12 cellular contexts compared by ENCODE assay signal in genomic region chr10:102673235-102673634, GRCh38. TPM values are rescaled to one million over a fixed set of nuclear protein-coding genes. Genes with fewer than 3 reads are reported as not detected.
DNase-seq lines count a peak whose midpoint lies in the region; ATAC-seq and TF ChIP-seq lines count a peak whose summit lies in the region.
"Had no signal": no experiment of that assay in that cellular context is flagged by ENCODE, and none has a peak within 500 bp of the region (broad histone marks: within the 10 kb centered on the region; RNA-seq: fewer than 3 reads in every experiment).

No MANE protein-coding gene starts in this region.

- intact Hi-C loops in colonic mucosa (cut with DNase I) = no loop called here
- intact Hi-C loops in natural killer cell (cut with micrococcal nuclease) = no loop called here
- intact Hi-C loops in activated T-helper 1 cell treated with anti-CD3 and anti-CD28 coated beads, Interleukin-12 subunit alpha, Interleukin-12 subunit beta, Interleukin-2, Interleukin-4 antibody, amounts not matched to agents 30 ng/mL and 10 ng/mL and 1 ng/mL, durations not matched to agents 14 hours and 24 hours and 36 hours (cut with micrococcal nuclease) = no loop called here

- H3K27me3 ChIP-seq in colonic mucosa (no peaks in the 10 kb centered on the region), thoracic aorta (replicated peaks; ENCODE audit: insufficient read depth) (no peaks in the 10 kb centered on the region)

- H3K27me3 Mint-ChIP-seq in activated T-cell treated with anti-CD3 and anti-CD28 coated beads, Interleukin-2, amount 50 U/mL, for 72 hours (ENCODE audit: low read depth) = no peaks in the 10 kb centered on the region
- no peaks in the 10 kb centered on the region for H3K27me3 Mint-ChIP-seq in natural killer cell (ENCODE audit: low read depth in 2 of 2)
- no peaks in the 10 kb centered on the region for H3K27me3 Mint-ChIP-seq in activated T-helper 1 cell treated with anti-CD3 and anti-CD28 coated beads, Interleukin-12 subunit alpha, Interleukin-12 subunit beta, Interleukin-2, Interleukin-4 antibody, amounts not matched to agents 30 ng/mL and 10 ng/mL and 1 ng/mL, durations not matched to agents 14 hours and 24 hours and 36 hours (ENCODE audit: insufficient read depth)
- H3K27me3 Mint-ChIP-seq: activated B cell treated with CpG ODN at 0.5 μM for 24 hours had no signal

- TF ChIP-seq CTCF in colonic mucosa (IDR thresholded peaks at IDR 0.05) (no peak), natural killer cell (IDR thresholded peaks at IDR 0.05) (no peak), thoracic aorta (IDR thresholded peaks at IDR 0.05) (no peak)

- H3K4me1 Mint-ChIP-seq in activated T-cell treated with anti-CD3 and anti-CD28 coated beads, Interleukin-2, amount 50 U/mL, for 72 hours (ENCODE audit: low read depth) = peaks cover 36% of the 10 kb centered on the region
- peaks cover 26 to 38% of the 10 kb centered on the region in 2 donors for H3K4me1 Mint-ChIP-seq in natural killer cell
- peaks cover 28% of the 10 kb centered on the region for H3K4me1 Mint-ChIP-seq in activated T-helper 1 cell treated with anti-CD3 and anti-CD28 coated beads, Interleukin-12 subunit alpha, Interleukin-12 subunit beta, Interleukin-2, Interleukin-4 antibody, amounts not matched to agents 30 ng/mL and 10 ng/mL and 1 ng/mL, durations not matched to agents 14 hours and 24 hours and 36 hours (ENCODE audit: low read depth)

- H3K27ac ChIP-seq in colonic mucosa (peak overlapping the region; percentile 55), thoracic aorta (peak overlapping the region; percentile 72 to 77)

- H3K4me3 ChIP-seq in colonic mucosa = no peak overlapping the region
- H3K4me3 ChIP-seq in thoracic aorta = peak overlapping the region; percentile 68

- H3K36me3 ChIP-seq in colonic mucosa = no peaks in the 10 kb centered on the region
- no peaks in the 10 kb centered on the region for H3K36me3 ChIP-seq in thoracic aorta

- no peak for ATAC-seq in activated T-cell treated with anti-CD3 and anti-CD28 coated beads, Interleukin-2, amount 50 U/mL, for 72 hours (replicated peaks in 1 of 2)
- no peak for ATAC-seq in natural killer cell
- no peak for ATAC-seq in thoracic aorta (ENCODE audit: insufficient number of reproducible peaks, low FRiP score, low read depth)
- ATAC-seq in GM18502 (IDR thresholded peaks at IDR 0.05; ENCODE audit: poor library complexity, unreplicated experiment) = no peak

- H3K4me3 Mint-ChIP-seq in activated T-cell treated with anti-CD3 and anti-CD28 coated beads, Interleukin-2, amount 50 U/mL, for 72 hours = peak overlapping the region; percentile 82 to 83
- peak overlapping the region; percentile 91 for H3K4me3 Mint-ChIP-seq in natural killer cell
- no peak overlapping the region for H3K4me3 Mint-ChIP-seq in activated T-helper 1 cell treated with anti-CD3 and anti-CD28 coated beads, Interleukin-12 subunit alpha, Interleukin-12 subunit beta, Interleukin-2, Interleukin-4 antibody, amounts not matched to agents 30 ng/mL and 10 ng/mL and 1 ng/mL, durations not matched to agents 14 hours and 24 hours and 36 hours

- no peak for DNase-seq in activated T-cell treated with anti-CD3 and anti-CD28 coated beads, Interleukin-2, amount 50 U/mL, for 72 hours
- no peak for DNase-seq in activated T-cell treated with anti-CD3 and anti-CD28 coated beads, Interleukin-2, amount 50 U/mL, for 48 hours
- DNase-seq in colonic mucosa (no peak), natural killer cell (no peak), thoracic aorta (ENCODE audit: low spot score) (no peak)
- no peak for DNase-seq in activated T-helper 1 cell treated with anti-CD3 and anti-CD28 coated beads, Interleukin-12 subunit alpha, Interleukin-12 subunit beta, Interleukin-2, Interleukin-4 antibody, amounts not matched to agents 30 ng/mL and 10 ng/mL and 1 ng/mL, durations not matched to agents 14 hours and 24 hours and 36 hours (ENCODE audit: low spot score)
- DNase-seq in stimulated activated CD4-positive, alpha-beta T cell treated with anti-CD3 and anti-CD28 coated beads, Interleukin-1b, Interleukin-23, amount 100 ng/mL, for 48 hours = no peak
- DNase-seq: activated B cell treated with CpG ODN at 0.5 μM for 24 hours; foreskin fibroblast; NCI-H187; stimulated activated CD4-positive, alpha-beta T cell treated with anti-CD3 and anti-CD28 coated beads, Interleukin-2, amount 100 ng/mL, for 48 hours had no signal

- no peaks in the 10 kb centered on the region for H3K36me3 Mint-ChIP-seq in activated T-cell treated with anti-CD3 and anti-CD28 coated beads, Interleukin-2, amount 50 U/mL, for 72 hours (ENCODE audit: insufficient read depth in 2 of 2)
- no peaks in the 10 kb centered on the region for H3K36me3 Mint-ChIP-seq in natural killer cell
- H3K36me3 Mint-ChIP-seq in activated T-helper 1 cell treated with anti-CD3 and anti-CD28 coated beads, Interleukin-12 subunit alpha, Interleukin-12 subunit beta, Interleukin-2, Interleukin-4 antibody, amounts not matched to agents 30 ng/mL and 10 ng/mL and 1 ng/mL, durations not matched to agents 14 hours and 24 hours and 36 hours (ENCODE audit: low read depth) = peaks cover 1% of the 10 kb centered on the region

- H3K9ac ChIP-seq in colonic mucosa (ENCODE audit: low read depth in 2 of 2, low read length in 2 of 2) = no peak overlapping the region

- H3K9me3 Mint-ChIP-seq in activated T-cell treated with anti-CD3 and anti-CD28 coated beads, Interleukin-2, amount 50 U/mL, for 72 hours = no peaks in the 10 kb centered on the region
- H3K9me3 Mint-ChIP-seq in natural killer cell = no peaks in the 10 kb centered on the region
- no peaks in the 10 kb centered on the region for H3K9me3 Mint-ChIP-seq in activated T-helper 1 cell treated with anti-CD3 and anti-CD28 coated beads, Interleukin-12 subunit alpha, Interleukin-12 subunit beta, Interleukin-2, Interleukin-4 antibody, amounts not matched to agents 30 ng/mL and 10 ng/mL and 1 ng/mL, durations not matched to agents 14 hours and 24 hours and 36 hours
- H3K9me3 Mint-ChIP-seq: activated B cell treated with CpG ODN at 0.5 μM for 24 hours had no signal

- H3K27ac Mint-ChIP-seq in activated T-cell treated with anti-CD3 and anti-CD28 coated beads, Interleukin-2, amount 50 U/mL, for 72 hours = peak overlapping the region; percentile 74
- peak overlapping the region; percentile 85 for H3K27ac Mint-ChIP-seq in natural killer cell
- no peak overlapping the region for H3K27ac Mint-ChIP-seq in activated T-helper 1 cell treated with anti-CD3 and anti-CD28 coated beads, Interleukin-12 subunit alpha, Interleukin-12 subunit beta, Interleukin-2, Interleukin-4 antibody, amounts not matched to agents 30 ng/mL and 10 ng/mL and 1 ng/mL, durations not matched to agents 14 hours and 24 hours and 36 hours
- H3K27ac Mint-ChIP-seq: activated B cell treated with CpG ODN at 0.5 μM for 24 hours had no signal

- peaks cover 18% of the 10 kb centered on the region for H3K4me1 ChIP-seq in colonic mucosa
- H3K4me1 ChIP-seq in thoracic aorta (ENCODE audit: control insufficient read depth in 1 of 2, low read depth in 2 of 2) = peaks cover 39 to 46% of the 10 kb centered on the region in 2 donors

- no peaks in the 10 kb centered on the region for H3K9me3 ChIP-seq in colonic mucosa
- H3K9me3 ChIP-seq in thoracic aorta = no peaks in the 10 kb centered on the region

RNA-seq across cellular contexts. Expression of gene TRIM8, which starts 29.0 kb away (rescaled TPM):
- total RNA-seq in activated T-cell treated with anti-CD3 and anti-CD28 coated beads, Interleukin-2, amount 50 U/mL, for 72 hours = 10 to 100 TPM; 57.9 to 58.2 TPM
- total RNA-seq in colonic mucosa = 10 to 100 TPM; 64.9 to 79.6 TPM
- 10 to 100 TPM; 81.9 to 87.8 (median 86.2) TPM for total RNA-seq in natural killer cell
- total RNA-seq in thoracic aorta = 100 to 1,000 TPM; 154 to 192 TPM
- 108 and 111 TPM in 2 replicates for total RNA-seq in activated T-helper 1 cell treated with anti-CD3 and anti-CD28 coated beads, Interleukin-12 subunit alpha, Interleukin-12 subunit beta, Interleukin-2, Interleukin-4 antibody, amounts not matched to agents 30 ng/mL and 10 ng/mL and 1 ng/mL, durations not matched to agents 14 hours and 24 hours and 36 hours

RNA-seq across cellular contexts. Expression of gene ARL3, which starts 41.0 kb away (rescaled TPM):
- total RNA-seq in activated T-cell treated with anti-CD3 and anti-CD28 coated beads, Interleukin-2, amount 50 U/mL, for 72 hours = 1 to 10 TPM; 8.0 to 8.7 TPM
- total RNA-seq in colonic mucosa (1 to 10 TPM; 4.8 to 5.6 TPM), natural killer cell (1 to 10 TPM; 1.4 to 1.7 (median 1.5) TPM), thoracic aorta (1 to 10 TPM; 5.1 to 8.8 TPM)
- total RNA-seq in activated T-helper 1 cell treated with anti-CD3 and anti-CD28 coated beads, Interleukin-12 subunit alpha, Interleukin-12 subunit beta, Interleukin-2, Interleukin-4 antibody, amounts not matched to agents 30 ng/mL and 10 ng/mL and 1 ng/mL, durations not matched to agents 14 hours and 24 hours and 36 hours = 6.6 and 6.8 TPM in 2 replicates

RNA-seq across cellular contexts. Expression of gene SFXN2, which starts 41.2 kb away (rescaled TPM):
- total RNA-seq in activated T-cell treated with anti-CD3 and anti-CD28 coated beads, Interleukin-2, amount 50 U/mL, for 72 hours = 10 to 100 TPM in 1 of 2 donors, 1 to 10 TPM in 1; 7.5 to 10.4 TPM
- total RNA-seq in colonic mucosa = 10 to 100 TPM in 1 of 2 donors, 1 to 10 TPM in 1; 9.7 to 27.6 TPM
- 1 to 10 TPM; 4.8 to 8.0 (median 5.1) TPM for total RNA-seq in natural killer cell
- total RNA-seq in thoracic aorta = 10 to 100 TPM in 1 of 2 donors, 1 to 10 TPM in 1; 1.6 to 18.3 TPM
- total RNA-seq in activated T-helper 1 cell treated with anti-CD3 and anti-CD28 coated beads, Interleukin-12 subunit alpha, Interleukin-12 subunit beta, Interleukin-2, Interleukin-4 antibody, amounts not matched to agents 30 ng/mL and 10 ng/mL and 1 ng/mL, durations not matched to agents 14 hours and 24 hours and 36 hours = 39.5 and 44.0 TPM in 2 replicates
